Comparison of ENCODE assay signal across 10 cellular contexts in genomic region chr15:58295637-58296036, GRCh38.
"Had no signal": no experiment of that assay in that cellular context is flagged by ENCODE, and none has a peak within 500 bp of the region (broad histone marks: within the 10 kb centered on the region; RNA-seq: fewer than 3 reads in every experiment).

No MANE protein-coding gene starts in this region.

- H3K4me3 Mint-ChIP-seq: HFFc6, IgD-negative memory B cell had no signal

- H2AFZ ChIP-seq: GM23248 had no signal

- ATAC-seq: HCT116, HepG2 had no signal

- H3K4me3 ChIP-seq: GM23248, HAP-1 had no signal

- FAIRE-seq: HepG2 had no signal

- H3K4me1 Mint-ChIP-seq: IgD-negative memory B cell had no signal

- DNase-seq: GM23248, GOT3, H7, HFFc6, KBM-7 had no signal

- H3K36me3 ChIP-seq: HAP-1 had no signal

- H3K36me3 Mint-ChIP-seq: IgD-negative memory B cell had no signal

- H3K9ac ChIP-seq: GM23248 had no signal

- H3K27ac ChIP-seq: GM23248, HL-60 had no signal
